In the genomic region with DNA sequence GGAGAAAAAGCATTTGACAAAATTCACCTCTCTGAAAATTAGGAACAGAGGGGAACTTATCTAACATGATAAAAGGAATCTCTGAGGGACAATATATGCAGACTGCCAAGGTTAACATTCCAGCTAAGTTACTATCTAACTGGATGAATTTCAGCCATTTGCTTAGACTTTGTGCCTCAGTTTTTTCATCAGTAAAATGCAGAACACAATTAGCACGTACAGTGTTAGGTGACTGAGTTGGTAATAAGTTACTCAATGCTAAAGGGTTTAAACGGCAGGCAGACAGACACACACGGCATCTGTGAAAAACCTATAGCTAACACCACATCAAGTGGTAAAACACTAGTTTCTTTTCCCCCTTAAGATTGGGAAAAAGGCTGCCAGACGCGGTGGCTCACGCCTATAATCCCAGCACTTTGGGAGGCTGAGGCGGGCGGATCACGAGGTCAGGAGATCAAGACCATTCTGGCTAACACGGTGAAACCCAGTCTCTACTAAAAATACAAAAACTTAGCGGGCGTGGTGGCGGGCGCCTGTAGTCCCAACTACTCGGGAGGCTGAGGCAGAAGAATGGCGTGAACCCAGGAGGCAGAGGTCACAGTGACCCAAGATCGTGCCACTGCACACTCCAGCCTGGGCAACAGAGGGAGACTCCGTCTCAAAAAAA, we compare ENCODE assay signal across 21 cellular contexts. TPM values are rescaled to one million over a fixed set of nuclear protein-coding genes. Genes with fewer than 3 reads are reported as not detected.
A peak's percentile ranks its signal among the peaks of the same experiment; 100 is the strongest.
DNase-seq lines count a peak whose midpoint lies in the region; ATAC-seq and TF ChIP-seq lines count a peak whose summit lies in the region.
"Had no signal": no experiment of that assay in that cellular context is flagged by ENCODE, and none has a peak within 500 bp of the region (broad histone marks: within the 10 kb centered on the region; RNA-seq: fewer than 3 reads in every experiment).

No MANE protein-coding gene starts in this region.

- H3K36me3 ChIP-seq in ACC112 (ENCODE audit: insufficient read depth, low read length), result no peaks in the 10 kb centered on the region
- H3K36me3 ChIP-seq: breast epithelium, upper lobe of right lung had no signal

- ATAC-seq in WTC11 (no peak), HG02588 (IDR thresholded peaks at IDR 0.05; ENCODE audit: unreplicated experiment) (no peak), HG03139 (IDR thresholded peaks at IDR 0.05; ENCODE audit: unreplicated experiment) (no peak), GM21717 (IDR thresholded peaks at IDR 0.05; ENCODE audit: unreplicated experiment) (no peak), esophagus mucosa (no peak)
- ATAC-seq: activated naive CD8-positive, alpha-beta T cell treated with anti-CD3 and anti-CD28 coated beads, Interleukin-2, amount 50 U/mL, for 24 hours; sciatic nerve; upper lobe of right lung had no signal

- H2AFZ ChIP-seq in ACC112 (ENCODE audit: low read length, unreplicated experiment), result no peak overlapping the region

- no peak overlapping the region for H3K27ac ChIP-seq in ACC112 (ENCODE audit: low read depth, low read length)
- H3K27ac ChIP-seq: breast epithelium, SK-N-MC, upper lobe of right lung had no signal

- CTCF ChIA-PET in WTC11 (lab: Charles Lee), result interaction anchor here (1.2 kb wide), 1 partner anchor 39 kb away, joined by 3 read pairs; no protein-coding TSS in a partner anchor

- no peaks in the 10 kb centered on the region for H3K9me3 Mint-ChIP-seq in WTC11
- peaks cover 19% of the 10 kb centered on the region for H3K9me3 Mint-ChIP-seq in nephron progenitor cell
- H3K9me3 Mint-ChIP-seq: activated naive CD8-positive, alpha-beta T cell treated with anti-CD3 and anti-CD28 coated beads, Interleukin-2, amount 50 U/mL, for 24 hours; dendritic cell treated with granulocyte-macrophage colony-stimulating factor and Interleukin-4, amounts not matched to agents 40 ng/mL and 50 ng/mL, for 4 days had no signal

- H3K27me3 Mint-ChIP-seq in WTC11 (ENCODE audit: low read depth) (no peaks in the 10 kb centered on the region), nephron progenitor cell (ENCODE audit: low read depth, poor library complexity) (no peaks in the 10 kb centered on the region)
- H3K27me3 Mint-ChIP-seq: activated naive CD8-positive, alpha-beta T cell treated with anti-CD3 and anti-CD28 coated beads, Interleukin-2, amount 50 U/mL, for 24 hours; dendritic cell treated with granulocyte-macrophage colony-stimulating factor and Interleukin-4, amounts not matched to agents 40 ng/mL and 50 ng/mL, for 4 days had no signal

- peaks cover 78% of the 10 kb centered on the region for H3K79me2 ChIP-seq in ACC112 (ENCODE audit: control insufficient read depth, insufficient read depth, low read length, unreplicated experiment)

- H3K4me1 ChIP-seq in ACC112 (ENCODE audit: control insufficient read depth, insufficient read depth, low read length, unreplicated experiment), result peaks cover 27% of the 10 kb centered on the region
- H3K4me1 ChIP-seq: breast epithelium had no signal

- POLR2A ChIA-PET in WTC11 (lab: Charles Lee), result no interaction called here

- TF ChIP-seq CTCF in WTC11 (IDR thresholded peaks at IDR 0.05) (no peak), nephron progenitor cell (IDR thresholded peaks at IDR 0.05) (no peak)

- H3K36me3 Mint-ChIP-seq in WTC11 (no peaks in the 10 kb centered on the region; the same call in 1 of the 2 replicates), nephron progenitor cell (ENCODE audit: low read depth) (peaks cover 52% of the 10 kb centered on the region)

- H3K4me3 Mint-ChIP-seq in WTC11 (no peak overlapping the region), nephron progenitor cell (no peak overlapping the region)
- H3K4me3 Mint-ChIP-seq: activated naive CD8-positive, alpha-beta T cell treated with anti-CD3 and anti-CD28 coated beads, Interleukin-2, amount 50 U/mL, for 24 hours; dendritic cell treated with granulocyte-macrophage colony-stimulating factor and Interleukin-4, amounts not matched to agents 40 ng/mL and 50 ng/mL, for 4 days had no signal

- H3K27me3 ChIP-seq in ACC112 (ENCODE audit: insufficient read depth, low read length), result no peaks in the 10 kb centered on the region
- H3K27me3 ChIP-seq: breast epithelium, upper lobe of right lung had no signal

- H3K27ac Mint-ChIP-seq in WTC11, result peak overlapping the region; percentile 80
- peak overlapping the region; percentile 83 for H3K27ac Mint-ChIP-seq in nephron progenitor cell
- H3K27ac Mint-ChIP-seq: activated naive CD8-positive, alpha-beta T cell treated with anti-CD3 and anti-CD28 coated beads, Interleukin-2, amount 50 U/mL, for 24 hours; dendritic cell treated with granulocyte-macrophage colony-stimulating factor and Interleukin-4, amounts not matched to agents 40 ng/mL and 50 ng/mL, for 4 days had no signal

- DNase-seq in WTC11 (ENCODE audit: low spot score) (no peak), glomerular visceral epithelial cell (ENCODE audit: extremely low spot score) (peak; percentile 17), nephron progenitor cell (no peak)
- DNase-seq: activated CD4-positive, alpha-beta T cell treated with anti-CD3 and anti-CD28 coated beads, Interleukin-2, amount 50 U/mL, for 4 hours; activated CD8-positive, alpha-beta memory T cell treated with anti-CD3 and anti-CD28 coated beads, Interleukin-2, amount 50 U/mL, for 48 hours; activated gamma-delta T cell; activated naive CD8-positive, alpha-beta T cell treated with anti-CD3 and anti-CD28 coated beads, Interleukin-2, amount 50 U/mL, for 24 hours; C1 segment of cervical spinal cord; EL; NCI-H146; stimulated activated CD8-positive, alpha-beta memory T cell treated with anti-CD3 and anti-CD28 coated beads, Interleukin-4, amount 100 ng/mL, for 48 hours; upper lobe of right lung had no signal

- peak overlapping the region; percentile 54; the same call in 1 of the 2 replicates for H3K4me3 ChIP-seq in ACC112 (ENCODE audit: low read depth, low read length)
- H3K4me3 ChIP-seq: breast epithelium, SK-N-MC, upper lobe of right lung had no signal

- H3K4me1 Mint-ChIP-seq in WTC11 (peaks cover 53% of the 10 kb centered on the region), nephron progenitor cell (peaks cover 24% of the 10 kb centered on the region)

TF ChIP-seq in WTC11, 78 proteins besides CTCF, POLR2A, EP300 and RAD21:
- no peak for TF ChIP-seq MAX (CRISPR knock-in tag; IDR thresholded peaks at IDR 0.05)
- TF ChIP-seq, protein P1, sequence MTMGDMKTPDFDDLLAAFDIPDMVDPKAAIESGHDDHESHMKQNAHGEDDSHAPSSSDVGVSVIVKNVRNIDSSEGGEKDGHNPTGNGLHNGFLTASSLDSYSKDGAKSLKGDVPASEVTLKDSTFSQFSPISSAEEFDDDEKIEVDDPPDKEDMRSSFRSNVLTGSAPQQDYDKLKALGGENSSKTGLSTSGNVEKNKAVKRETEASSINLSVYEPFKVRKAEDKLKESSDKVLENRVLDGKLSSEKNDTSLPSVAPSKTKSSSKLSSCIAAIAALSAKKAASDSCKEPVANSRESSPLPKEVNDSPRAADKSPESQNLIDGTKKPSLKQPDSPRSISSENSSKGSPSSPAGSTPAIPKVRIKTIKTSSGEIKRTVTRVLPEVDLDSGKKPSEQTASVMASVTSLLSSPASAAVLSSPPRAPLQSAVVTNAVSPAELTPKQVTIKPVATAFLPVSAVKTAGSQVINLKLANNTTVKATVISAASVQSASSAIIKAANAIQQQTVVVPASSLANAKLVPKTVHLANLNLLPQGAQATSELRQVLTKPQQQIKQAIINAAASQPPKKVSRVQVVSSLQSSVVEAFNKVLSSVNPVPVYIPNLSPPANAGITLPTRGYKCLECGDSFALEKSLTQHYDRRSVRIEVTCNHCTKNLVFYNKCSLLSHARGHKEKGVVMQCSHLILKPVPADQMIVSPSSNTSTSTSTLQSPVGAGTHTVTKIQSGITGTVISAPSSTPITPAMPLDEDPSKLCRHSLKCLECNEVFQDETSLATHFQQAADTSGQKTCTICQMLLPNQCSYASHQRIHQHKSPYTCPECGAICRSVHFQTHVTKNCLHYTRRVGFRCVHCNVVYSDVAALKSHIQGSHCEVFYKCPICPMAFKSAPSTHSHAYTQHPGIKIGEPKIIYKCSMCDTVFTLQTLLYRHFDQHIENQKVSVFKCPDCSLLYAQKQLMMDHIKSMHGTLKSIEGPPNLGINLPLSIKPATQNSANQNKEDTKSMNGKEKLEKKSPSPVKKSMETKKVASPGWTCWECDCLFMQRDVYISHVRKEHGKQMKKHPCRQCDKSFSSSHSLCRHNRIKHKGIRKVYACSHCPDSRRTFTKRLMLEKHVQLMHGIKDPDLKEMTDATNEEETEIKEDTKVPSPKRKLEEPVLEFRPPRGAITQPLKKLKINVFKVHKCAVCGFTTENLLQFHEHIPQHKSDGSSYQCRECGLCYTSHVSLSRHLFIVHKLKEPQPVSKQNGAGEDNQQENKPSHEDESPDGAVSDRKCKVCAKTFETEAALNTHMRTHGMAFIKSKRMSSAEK (CRISPR knock-in tag; IDR thresholded peaks at IDR 0.05; ENCODE audit: borderline replicate concordance), result no peak
- no peak for TF ChIP-seq CREB1 (CRISPR knock-in tag; IDR thresholded peaks at IDR 0.05)
- no peak for TF ChIP-seq ZNF219 (CRISPR knock-in tag; IDR thresholded peaks at IDR 0.05; ENCODE audit: borderline replicate concordance)
- TF ChIP-seq, protein P2, sequence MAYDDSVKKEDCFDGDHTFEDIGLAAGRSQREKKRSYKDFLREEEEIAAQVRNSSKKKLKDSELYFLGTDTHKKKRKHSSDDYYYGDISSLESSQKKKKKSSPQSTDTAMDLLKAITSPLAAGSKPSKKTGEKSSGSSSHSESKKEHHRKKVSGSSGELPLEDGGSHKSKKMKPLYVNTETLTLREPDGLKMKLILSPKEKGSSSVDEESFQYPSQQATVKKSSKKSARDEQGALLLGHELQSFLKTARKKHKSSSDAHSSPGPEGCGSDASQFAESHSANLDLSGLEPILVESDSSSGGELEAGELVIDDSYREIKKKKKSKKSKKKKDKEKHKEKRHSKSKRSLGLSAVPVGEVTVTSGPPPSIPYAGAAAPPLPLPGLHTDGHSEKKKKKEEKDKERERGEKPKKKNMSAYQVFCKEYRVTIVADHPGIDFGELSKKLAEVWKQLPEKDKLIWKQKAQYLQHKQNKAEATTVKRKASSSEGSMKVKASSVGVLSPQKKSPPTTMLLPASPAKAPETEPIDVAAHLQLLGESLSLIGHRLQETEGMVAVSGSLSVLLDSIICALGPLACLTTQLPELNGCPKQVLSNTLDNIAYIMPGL (CRISPR knock-in tag; IDR thresholded peaks at IDR 0.05), result no peak
TF ChIP-seq in WTC11: peak in this region for 0.

RNA-seq across cellular contexts. Expression of gene CFDP1, which starts 9.1 kb away (rescaled TPM):
- total RNA-seq in WTC11 (2021) (79.2 to 102 TPM (median 98.0 TPM) in 3 replicates), esophagus mucosa (33.5 TPM)

RNA-seq across cellular contexts. Expression of gene TMEM170A, which starts 40.3 kb away (rescaled TPM):
- total RNA-seq in WTC11 (2021) (45.6 to 53.4 TPM (median 52.0 TPM) in 3 replicates), esophagus mucosa (11.1 TPM)
